27 cellular contexts compared by ENCODE assay signal in genomic region chr2:140835079-140835478, GRCh38.
"Had no signal": no experiment of that assay in that cellular context is flagged by ENCODE, and none has a peak within 500 bp of the region (broad histone marks: within the 10 kb centered on the region; RNA-seq: fewer than 3 reads in every experiment).

No MANE protein-coding gene starts in this region.

- H2AFZ ChIP-seq: hepatocyte, neural progenitor cell had no signal

- H3K27me3 ChIP-seq: dorsolateral prefrontal cortex, esophagus muscularis mucosa, gastrocnemius medialis, heart left ventricle, hepatocyte, neural progenitor cell, right atrium auricular region, suprapubic skin, transverse colon, upper lobe of right lung, uterus had no signal

- H3K4me1 ChIP-seq: esophagus muscularis mucosa, gastrocnemius medialis, heart left ventricle, neural progenitor cell, prostate gland, right atrium auricular region, suprapubic skin, transverse colon, upper lobe of right lung, uterus had no signal

- H3K4me2 ChIP-seq: hepatocyte, neural progenitor cell, smooth muscle cell had no signal

- H3K79me2 ChIP-seq: hepatocyte had no signal

- H3K27ac ChIP-seq: dorsolateral prefrontal cortex, esophagus muscularis mucosa, gastrocnemius medialis, heart left ventricle, hepatocyte, neural progenitor cell, prostate gland, right atrium auricular region, suprapubic skin, transverse colon, upper lobe of right lung, uterus had no signal

- ATAC-seq: gastrocnemius medialis; heart left ventricle; left lobe of liver; mucosa of descending colon; naive thymus-derived CD4-positive, alpha-beta T cell; sciatic nerve; stimulated activated naive CD8-positive, alpha-beta T cell treated with anti-CD3 and anti-CD28 coated beads, Interleukin-15, amount 100 ng/mL, for 72 hours; upper lobe of right lung had no signal

- H3K9me3 ChIP-seq: gastrocnemius medialis, mucosa of descending colon, prostate gland, right atrium auricular region, suprapubic skin, transverse colon, upper lobe of right lung, uterus had no signal

- DNase-seq: dorsolateral prefrontal cortex; effector CD4-positive, alpha-beta T cell; endodermal cell; gastrocnemius medialis; heart left ventricle; mucosa of descending colon; naive thymus-derived CD4-positive, alpha-beta T cell; nucleus accumbens; stimulated activated CD4-positive, alpha-beta T cell treated with anti-CD3 and anti-CD28 coated beads, Interleukin-12 subunit alpha, Interleukin-12 subunit beta, amount 100 ng/mL, for 4 hours; stimulated activated CD4-positive, alpha-beta T cell treated with anti-CD3 and anti-CD28 coated beads, Interleukin-1b, Interleukin-23, amount 100 ng/mL, for 48 hours; stimulated activated CD4-positive, alpha-beta T cell treated with anti-CD3 and anti-CD28 coated beads, Interleukin-4, amount 100 ng/mL, for 1 hour; stimulated activated CD8-positive, alpha-beta memory T cell treated with anti-CD3 and anti-CD28 coated beads, Interleukin-4, amount 100 ng/mL, for 48 hours; stimulated activated naive CD4-positive, alpha-beta T cell; stimulated activated naive CD8-positive, alpha-beta T cell treated with anti-CD3 and anti-CD28 coated beads, Interleukin-15, amount 100 ng/mL, for 72 hours; transverse colon; upper lobe of right lung; uterus had no signal

- H3K4me3 ChIP-seq: dorsolateral prefrontal cortex, esophagus muscularis mucosa, gastrocnemius medialis, heart left ventricle, hepatocyte, lung, mucosa of descending colon, neural progenitor cell, prostate gland, right atrium auricular region, smooth muscle cell, suprapubic skin, transverse colon, upper lobe of right lung, uterus had no signal

- H3K36me3 ChIP-seq: esophagus muscularis mucosa, gastrocnemius medialis, heart left ventricle, neural progenitor cell, prostate gland, right atrium auricular region, suprapubic skin, transverse colon, upper lobe of right lung, uterus had no signal

- H3K9ac ChIP-seq: neural progenitor cell had no signal
